21 cellular contexts compared by ENCODE assay signal in genomic region chr1:62790716-62791115, GRCh38.
"Had no signal": no experiment of that assay in that cellular context is flagged by ENCODE, and none has a peak within 500 bp of the region (broad histone marks: within the 10 kb centered on the region; RNA-seq: fewer than 3 reads in every experiment).

No MANE protein-coding gene starts in this region.

- H3K36me3 Mint-ChIP-seq: type B pancreatic cell had no signal

- H3K27ac ChIP-seq: foreskin keratinocyte, heart right ventricle, left ventricle myocardium inferior, lower lobe of right lung, neutrophil, right atrium auricular region, sigmoid colon, skin epidermis, thyroid gland had no signal

- DNase-seq: foreskin keratinocyte; heart right ventricle; islet precursor cell; left cardiac atrium; left ventricle myocardium inferior; lower lobe of right lung; mesendoderm; mucosa of descending colon; naive thymus-derived CD8-positive, alpha-beta T cell; posterior cingulate gyrus; sigmoid colon; stimulated activated CD4-positive, alpha-beta T cell treated with anti-CD3 and anti-CD28 coated beads, Interleukin-2, amount 100 ng/mL, for 24 hours; stimulated activated CD4-positive, alpha-beta T cell treated with anti-CD3 and anti-CD28 coated beads, Interleukin-4, amount 100 ng/mL, for 4 hours; stimulated activated naive B cell treated with anti-CD40 and anti-IgM and Interleukin-4, amounts not matched to agents 10 μg/mL and 1 μg/mL and 100 μg/mL, for 72 hours; stimulated activated naive CD8-positive, alpha-beta T cell treated with anti-CD3 and anti-CD28 coated beads, Interleukin-15, amount 100 ng/mL, for 72 hours; thyroid gland had no signal

- H3K4me3 Mint-ChIP-seq: dendritic cell treated with granulocyte-macrophage colony-stimulating factor and Interleukin-4, amounts not matched to agents 40 ng/mL and 50 ng/mL, for 4 days; naive thymus-derived CD8-positive, alpha-beta T cell; stimulated activated naive B cell treated with anti-CD40 and anti-IgM and Interleukin-4, amounts not matched to agents 10 μg/mL and 1 μg/mL and 100 μg/mL, for 72 hours; stimulated activated naive CD8-positive, alpha-beta T cell treated with anti-CD3 and anti-CD28 coated beads, Interleukin-15, amount 100 ng/mL, for 72 hours; type B pancreatic cell had no signal

- H3K27ac Mint-ChIP-seq: dendritic cell treated with granulocyte-macrophage colony-stimulating factor and Interleukin-4, amounts not matched to agents 40 ng/mL and 50 ng/mL, for 4 days; naive thymus-derived CD8-positive, alpha-beta T cell; stimulated activated naive B cell treated with anti-CD40 and anti-IgM and Interleukin-4, amounts not matched to agents 10 μg/mL and 1 μg/mL and 100 μg/mL, for 72 hours; stimulated activated naive CD8-positive, alpha-beta T cell treated with anti-CD3 and anti-CD28 coated beads, Interleukin-15, amount 100 ng/mL, for 72 hours; type B pancreatic cell had no signal

- ATAC-seq: foreskin keratinocyte; heart right ventricle; left cardiac atrium; lower lobe of right lung; mucosa of descending colon; naive thymus-derived CD8-positive, alpha-beta T cell; stimulated activated naive B cell treated with anti-CD40 and anti-IgM and Interleukin-4, amounts not matched to agents 10 μg/mL and 1 μg/mL and 100 μg/mL, for 72 hours; stimulated activated naive CD8-positive, alpha-beta T cell treated with anti-CD3 and anti-CD28 coated beads, Interleukin-15, amount 100 ng/mL, for 72 hours had no signal

- H3K27me3 Mint-ChIP-seq: dendritic cell treated with granulocyte-macrophage colony-stimulating factor and Interleukin-4, amounts not matched to agents 40 ng/mL and 50 ng/mL, for 4 days; naive thymus-derived CD8-positive, alpha-beta T cell; stimulated activated naive B cell treated with anti-CD40 and anti-IgM and Interleukin-4, amounts not matched to agents 10 μg/mL and 1 μg/mL and 100 μg/mL, for 72 hours; stimulated activated naive CD8-positive, alpha-beta T cell treated with anti-CD3 and anti-CD28 coated beads, Interleukin-15, amount 100 ng/mL, for 72 hours; type B pancreatic cell had no signal

- H3K9me3 Mint-ChIP-seq: dendritic cell treated with granulocyte-macrophage colony-stimulating factor and Interleukin-4, amounts not matched to agents 40 ng/mL and 50 ng/mL, for 4 days; naive thymus-derived CD8-positive, alpha-beta T cell; stimulated activated naive CD8-positive, alpha-beta T cell treated with anti-CD3 and anti-CD28 coated beads, Interleukin-15, amount 100 ng/mL, for 72 hours; type B pancreatic cell had no signal
